16 cellular contexts compared by ENCODE assay signal in genomic region chr7:158413962-158414961, GRCh38.
DNase-seq lines count a peak whose midpoint lies in the region; ATAC-seq, FAIRE-seq and TF ChIP-seq lines count a peak whose summit lies in the region.
"Had no signal": no experiment of that assay in that cellular context is flagged by ENCODE, and none has a peak within 500 bp of the region (broad histone marks: within the 10 kb centered on the region; RNA-seq: fewer than 3 reads in every experiment).

No MANE protein-coding gene starts in this region.

- BruUV-seq in Caco-2 (replicated peaks; lab: Mats Ljungman, UMichigan), result no TSS peak

- DNase-seq in Caco-2, result peak in 1 of 2 experiments; percentile 31
- DNase-seq in NCI-H146 (lab: John Stamatoyannopoulos, UW), result peak; percentile 74
- no peak for DNase-seq in astrocyte (ENCODE audit: low read depth)
- peak; percentile 81 for DNase-seq in mesenteric fat pad (ENCODE audit: low spot score)
- no peak for DNase-seq in naive thymus-derived CD4-positive, alpha-beta T cell
- DNase-seq in activated T-cell treated with anti-CD3 and anti-CD28 coated beads, Interleukin-2, amount 50 U/mL, for 48 hours, result no peak
- DNase-seq: Karpas-422; stimulated activated CD4-positive, alpha-beta T cell treated with anti-CD3 and anti-CD28 coated beads, Interleukin-4, amount 100 ng/mL, for 1 hour had no signal

- CTCF ChIA-PET in Caco-2 (lab: Charles Lee), result no interaction called here
- CTCF ChIA-PET in naive thymus-derived CD4-positive, alpha-beta T cell (lab: Charles Lee), result no interaction called here

- no peak for ATAC-seq in naive thymus-derived CD4-positive, alpha-beta T cell
- ATAC-seq in GM21825 (IDR thresholded peaks at IDR 0.05; ENCODE audit: unreplicated experiment) (no peak), GM19463 (IDR thresholded peaks at IDR 0.05; ENCODE audit: unreplicated experiment) (no peak)
- ATAC-seq: activated naive CD4-positive, alpha-beta T cell treated with anti-CD3 and anti-CD28 coated beads, Interleukin-2, amount 50 U/mL, for 72 hours; GM12878 had no signal

- H3K36me3 ChIP-seq in Caco-2 (ENCODE audit: control insufficient read depth, insufficient read depth, low read length) (no peaks in the 10 kb centered on the region), astrocyte (ENCODE audit: insufficient read depth, low read length) (no peaks in the 10 kb centered on the region)
- H3K36me3 ChIP-seq in naive thymus-derived CD4-positive, alpha-beta T cell (ENCODE audit: control insufficient read depth in 2 of 3, insufficient read depth in 3 of 3, low read length in 3 of 3), result no peaks in the 10 kb centered on the region
- H3K36me3 ChIP-seq: neutrophil, thoracic aorta had no signal

- no peaks in the 10 kb centered on the region for H3K36me3 Mint-ChIP-seq in Caco-2 (ENCODE audit: insufficient read depth, unreplicated experiment)
- peaks cover 2% of the 10 kb centered on the region for H3K36me3 Mint-ChIP-seq in astrocyte (ENCODE audit: low read depth, unreplicated experiment)
- H3K36me3 Mint-ChIP-seq in naive thymus-derived CD4-positive, alpha-beta T cell, result no peaks in the 10 kb centered on the region
- H3K36me3 Mint-ChIP-seq: CD14-positive monocyte had no signal

- H3K27ac Mint-ChIP-seq in Caco-2 (ENCODE audit: unreplicated experiment) (no peak overlapping the region), astrocyte (ENCODE audit: unreplicated experiment) (no peak overlapping the region)
- H3K27ac Mint-ChIP-seq in naive thymus-derived CD4-positive, alpha-beta T cell, result no peak overlapping the region

- no peaks in the 10 kb centered on the region for H3K9me3 ChIP-seq in Caco-2
- H3K9me3 ChIP-seq in astrocyte (ENCODE audit: insufficient read depth, low read depth, low read length), result peaks cover 16% of the 10 kb centered on the region
- H3K9me3 ChIP-seq in naive thymus-derived CD4-positive, alpha-beta T cell (ENCODE audit: control insufficient read depth in 2 of 3, low read length in 3 of 3), result no peaks in the 10 kb centered on the region
- H3K9me3 ChIP-seq: neutrophil, thoracic aorta had no signal

- POLR2A ChIA-PET in Caco-2 (lab: Charles Lee), result no interaction called here
- POLR2A ChIA-PET in naive thymus-derived CD4-positive, alpha-beta T cell (lab: Charles Lee), result no interaction called here

- peaks cover 17% of the 10 kb centered on the region for H3K9me3 Mint-ChIP-seq in Caco-2 (ENCODE audit: unreplicated experiment)
- H3K9me3 Mint-ChIP-seq in astrocyte (ENCODE audit: unreplicated experiment), result peaks cover 19% of the 10 kb centered on the region
- peaks cover 0 to 10% (median 2%) of the 10 kb centered on the region in 11 donors for H3K9me3 Mint-ChIP-seq in naive thymus-derived CD4-positive, alpha-beta T cell

- H2AFZ ChIP-seq in astrocyte (ENCODE audit: low read depth, low read length), result no peak overlapping the region

- TF ChIP-seq CTCF in Caco-2 (IDR thresholded peaks at IDR 0.05; ENCODE audit: insufficient read depth in 1 of 2, low read depth in 1 of 2, low read length in 1 of 2, severe bottlenecking in 1 of 2, unreplicated experiment in 1 of 2), result peak; percentile 17 to 24
- no peak for TF ChIP-seq CTCF in astrocyte (IDR thresholded peaks at IDR 0.05; ENCODE audit: insufficient read depth, low read depth, low read length)

- H3K27ac ChIP-seq in astrocyte (ENCODE audit: low read depth, low read length), result no peak overlapping the region
- H3K27ac ChIP-seq in naive thymus-derived CD4-positive, alpha-beta T cell (ENCODE audit: low read depth, low read length), result no peak overlapping the region
- H3K27ac ChIP-seq: neutrophil, thoracic aorta had no signal

- intact Hi-C loops in Caco-2 (cut with micrococcal nuclease; ENCODE audit: unreplicated experiment), result no loop called here
- intact Hi-C loops in naive thymus-derived CD4-positive, alpha-beta T cell (cut with micrococcal nuclease), result no loop called here

- H3K4me1 ChIP-seq in Caco-2 (no peaks in the 10 kb centered on the region), astrocyte (ENCODE audit: insufficient read depth, low read length) (no peaks in the 10 kb centered on the region)
- no peaks in the 10 kb centered on the region for H3K4me1 ChIP-seq in naive thymus-derived CD4-positive, alpha-beta T cell (ENCODE audit: control insufficient read depth in 2 of 2, insufficient read depth in 2 of 2, low read length in 2 of 2)

- H3K4me1 Mint-ChIP-seq in Caco-2 (ENCODE audit: low read depth, unreplicated experiment) (no peaks in the 10 kb centered on the region), astrocyte (ENCODE audit: low read depth, unreplicated experiment) (peaks cover 6% of the 10 kb centered on the region)
- no peaks in the 10 kb centered on the region for H3K4me1 Mint-ChIP-seq in naive thymus-derived CD4-positive, alpha-beta T cell
- H3K4me1 Mint-ChIP-seq: CD14-positive monocyte had no signal

- no peaks in the 10 kb centered on the region for H3K79me2 ChIP-seq in astrocyte (ENCODE audit: insufficient read depth, low read length)

- H3K4me3 ChIP-seq in Caco-2 (ENCODE audit: low read depth, low read length) (no peak overlapping the region), astrocyte (ENCODE audit: insufficient read depth, low read depth, low read length) (no peak overlapping the region)
- H3K4me3 ChIP-seq in naive thymus-derived CD4-positive, alpha-beta T cell (ENCODE audit: low read length), result no peak overlapping the region
- H3K4me3 ChIP-seq: GM12878, thoracic aorta had no signal

- H3K4me2 ChIP-seq in astrocyte (ENCODE audit: low read length), result peak overlapping the region; percentile 29

- H3K27me3 Mint-ChIP-seq in Caco-2 (ENCODE audit: insufficient read depth, unreplicated experiment), result no peaks in the 10 kb centered on the region
- peaks cover 3% of the 10 kb centered on the region for H3K27me3 Mint-ChIP-seq in astrocyte (ENCODE audit: low read depth, unreplicated experiment)
- H3K27me3 Mint-ChIP-seq in naive thymus-derived CD4-positive, alpha-beta T cell, result peaks cover 0 to 14% (median 0%) of the 10 kb centered on the region in 5 donors

- H3K9ac ChIP-seq in astrocyte (ENCODE audit: low read length), result no peak overlapping the region

- no peaks in the 10 kb centered on the region for H4K20me1 ChIP-seq in astrocyte (ENCODE audit: insufficient read depth, low read length)

- no peak for FAIRE-seq in astrocyte (lab: Jason Lieb, UNC)
- FAIRE-seq: endometrium, GM12878 had no signal

- no peaks in the 10 kb centered on the region for H3K27me3 ChIP-seq in Caco-2 (replicated peaks; ENCODE audit: control insufficient read depth, insufficient read depth, low read length)
- no peaks in the 10 kb centered on the region for H3K27me3 ChIP-seq in astrocyte (ENCODE audit: insufficient read depth, low read length)
- no peaks in the 10 kb centered on the region for H3K27me3 ChIP-seq in naive thymus-derived CD4-positive, alpha-beta T cell (ENCODE audit: control insufficient read depth in 2 of 2, insufficient read depth in 2 of 2, low read length in 2 of 2)
- H3K27me3 ChIP-seq: neutrophil had no signal

- no peak overlapping the region for H3K4me3 Mint-ChIP-seq in Caco-2 (ENCODE audit: unreplicated experiment)
- H3K4me3 Mint-ChIP-seq in astrocyte (ENCODE audit: unreplicated experiment), result no peak overlapping the region
- H3K4me3 Mint-ChIP-seq in naive thymus-derived CD4-positive, alpha-beta T cell, result no peak overlapping the region
- H3K4me3 Mint-ChIP-seq: CD14-positive monocyte had no signal

Comparison
In these comparisons a context has a peak if more than half of its experiments do, and no peak if none do; other contexts are left out.
1. DNase-seq: peak in NCI-H146 (single experiment) and mesenteric fat pad (single experiment); none in astrocyte (single experiment), naive thymus-derived CD4-positive, alpha-beta T cell (0 of 9) and activated T-cell treated with anti-CD3 and anti-CD28 coated beads, Interleukin-2, amount 50 U/mL, for 48 hours (0 of 2).